In the genomic region with DNA sequence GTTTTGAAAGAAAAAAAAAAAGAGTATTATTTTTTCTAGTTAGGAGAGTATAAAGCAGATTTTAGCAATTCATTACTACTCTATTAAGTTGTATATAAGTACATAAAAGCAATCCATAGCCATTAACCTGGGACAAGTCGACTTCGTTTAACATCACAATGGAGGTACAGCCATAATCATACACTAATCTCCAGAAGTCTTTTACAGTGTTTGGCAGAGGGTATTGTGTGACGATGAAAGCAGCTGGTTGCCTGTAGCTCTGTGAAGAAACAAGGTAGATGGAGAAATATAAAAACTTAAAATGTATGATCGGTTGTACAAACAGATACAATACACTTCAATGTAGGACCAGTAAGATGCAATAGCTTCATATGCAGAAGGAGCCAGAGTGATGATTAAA, we compare ENCODE assay signal across 18 cellular contexts.
DNase-seq lines count a peak whose midpoint lies in the region; ATAC-seq lines count a peak whose summit lies in the region.
"Had no signal": no experiment of that assay in that cellular context is flagged by ENCODE, and none has a peak within 500 bp of the region (broad histone marks: within the 10 kb centered on the region; RNA-seq: fewer than 3 reads in every experiment).

No MANE protein-coding gene starts in this region.

- H3K27ac Mint-ChIP-seq in activated CD8-positive, alpha-beta memory T cell treated with anti-CD3 and anti-CD28 coated beads, Interleukin-2, amount 10 ng/mL, durations not matched to agents 7 days and 5 days = no peak overlapping the region
- peak overlapping the region; percentile 97 for H3K27ac Mint-ChIP-seq in activated naive CD8-positive, alpha-beta T cell treated with anti-CD3 and anti-CD28 coated beads for 36 hours
- H3K27ac Mint-ChIP-seq in naive thymus-derived CD8-positive, alpha-beta T cell = peak overlapping the region; percentile 57 to 97 (median 89)
- H3K27ac Mint-ChIP-seq: CD4-positive, alpha-beta T cell; GM23338; HFFc6 had no signal

- no peaks in the 10 kb centered on the region for H3K9me3 ChIP-seq in HAP-1
- H3K9me3 ChIP-seq: A549 had no signal

- CTCF ChIA-PET in activated CD8-positive, alpha-beta memory T cell treated with anti-CD3 and anti-CD28 coated beads, Interleukin-2, amount 10 ng/mL, durations not matched to agents 7 days and 5 days (lab: Charles Lee) = interaction anchor here (0.8 to 2.2 kb wide), 7 partner anchors 12 to 122 kb away, joined by 3 to 5 read pairs (median 3); a partner anchor contains a TSS

- in situ Hi-C loops in HAP-1 (cut with MboI; ENCODE audit: low sequenced_read_pairs) = no loop called here

- H3K9me3 Mint-ChIP-seq in activated CD8-positive, alpha-beta memory T cell treated with anti-CD3 and anti-CD28 coated beads, Interleukin-2, amount 10 ng/mL, durations not matched to agents 7 days and 5 days (ENCODE audit: low read depth) = no peaks in the 10 kb centered on the region
- H3K9me3 Mint-ChIP-seq in activated naive CD8-positive, alpha-beta T cell treated with anti-CD3 and anti-CD28 coated beads for 36 hours = peaks cover 28% of the 10 kb centered on the region
- H3K9me3 Mint-ChIP-seq in naive thymus-derived CD8-positive, alpha-beta T cell = peaks cover 0 to 2% (median 0%) of the 10 kb centered on the region in 9 donors
- H3K9me3 Mint-ChIP-seq: GM23338, HFFc6 had no signal

- ATAC-seq in activated CD8-positive, alpha-beta memory T cell treated with anti-CD3 and anti-CD28 coated beads, Interleukin-2, amount 10 ng/mL, durations not matched to agents 7 days and 5 days = no peak
- no peak for ATAC-seq in naive thymus-derived CD8-positive, alpha-beta T cell
- no peak for ATAC-seq in HG03039 (IDR thresholded peaks at IDR 0.05; ENCODE audit: unreplicated experiment)
- ATAC-seq: A549, GM23338, HCT116, HepG2 had no signal

- no peak for DNase-seq in activated CD8-positive, alpha-beta memory T cell treated with anti-CD3 and anti-CD28 coated beads, Interleukin-2, amount 10 ng/mL, durations not matched to agents 7 days and 5 days
- no peak for DNase-seq in activated CD8-positive, alpha-beta memory T cell treated with anti-CD3 and anti-CD28 coated beads, Interleukin-2, amount 50 U/mL, for 48 hours
- peak; percentile 62 to 94 for DNase-seq in HAP-1 (ENCODE audit: low spot score in 2 of 2)
- no peak for DNase-seq in activated naive CD8-positive, alpha-beta T cell treated with anti-CD3 and anti-CD28 coated beads for 36 hours
- no peak for DNase-seq in naive thymus-derived CD8-positive, alpha-beta T cell
- DNase-seq in NCI-H2196 (lab: John Stamatoyannopoulos, UW; ENCODE audit: unreplicated experiment) = no peak
- DNase-seq in UCSD-AML1 (lab: John Stamatoyannopoulos, UW; ENCODE audit: unreplicated experiment) = no peak
- DNase-seq: AML-193; Calu3; CD4-positive, alpha-beta T cell; DMS79 treated with DMSO at 0.1 percent for 48 hours; GF-D8; HFFc6 had no signal

- no peaks in the 10 kb centered on the region for H3K27me3 ChIP-seq in HAP-1 (ENCODE audit: low read depth)

- peak overlapping the region; percentile 47 for H3K4me3 Mint-ChIP-seq in activated CD8-positive, alpha-beta memory T cell treated with anti-CD3 and anti-CD28 coated beads, Interleukin-2, amount 10 ng/mL, durations not matched to agents 7 days and 5 days
- peak overlapping the region; percentile 16 for H3K4me3 Mint-ChIP-seq in activated naive CD8-positive, alpha-beta T cell treated with anti-CD3 and anti-CD28 coated beads for 36 hours
- peak overlapping the region in 8 of 10 donors; percentile 26 to 92 (median 64) for H3K4me3 Mint-ChIP-seq in naive thymus-derived CD8-positive, alpha-beta T cell
- H3K4me3 Mint-ChIP-seq: CD4-positive, alpha-beta T cell; GM23338; HFFc6 had no signal

- H3K4me1 Mint-ChIP-seq in activated CD8-positive, alpha-beta memory T cell treated with anti-CD3 and anti-CD28 coated beads, Interleukin-2, amount 10 ng/mL, durations not matched to agents 7 days and 5 days = peaks cover 58% of the 10 kb centered on the region
- peaks cover 63% of the 10 kb centered on the region for H3K4me1 Mint-ChIP-seq in activated naive CD8-positive, alpha-beta T cell treated with anti-CD3 and anti-CD28 coated beads for 36 hours
- peaks cover 43 to 78% (median 71%) of the 10 kb centered on the region in 4 donors for H3K4me1 Mint-ChIP-seq in naive thymus-derived CD8-positive, alpha-beta T cell

- peaks cover 21% of the 10 kb centered on the region for H3K4me1 ChIP-seq in HAP-1
- H3K4me1 ChIP-seq: A549 had no signal

- H3K4me3 ChIP-seq in HAP-1 = no peak overlapping the region
- H3K4me3 ChIP-seq: A549, GM23338 had no signal

- no peaks in the 10 kb centered on the region; the same call in 1 of the 2 replicates for H3K36me3 ChIP-seq in HAP-1 (replicated peaks)

- H3K36me3 Mint-ChIP-seq in activated CD8-positive, alpha-beta memory T cell treated with anti-CD3 and anti-CD28 coated beads, Interleukin-2, amount 10 ng/mL, durations not matched to agents 7 days and 5 days = peaks cover 37% of the 10 kb centered on the region
- H3K36me3 Mint-ChIP-seq in activated naive CD8-positive, alpha-beta T cell treated with anti-CD3 and anti-CD28 coated beads for 36 hours = peaks cover 63% of the 10 kb centered on the region
- peaks cover 6 to 16% (median 14%) of the 10 kb centered on the region in 3 donors for H3K36me3 Mint-ChIP-seq in naive thymus-derived CD8-positive, alpha-beta T cell

- POLR2A ChIA-PET in naive thymus-derived CD8-positive, alpha-beta T cell (lab: Charles Lee) = interaction anchor here (0.9 to 3.2 kb wide), 11 partner anchors 9 to 76 kb away, joined by 3 to 13 read pairs (median 5); a partner anchor contains a TSS

- H3K27me3 Mint-ChIP-seq in activated CD8-positive, alpha-beta memory T cell treated with anti-CD3 and anti-CD28 coated beads, Interleukin-2, amount 10 ng/mL, durations not matched to agents 7 days and 5 days = no peaks in the 10 kb centered on the region
- no peaks in the 10 kb centered on the region for H3K27me3 Mint-ChIP-seq in activated naive CD8-positive, alpha-beta T cell treated with anti-CD3 and anti-CD28 coated beads for 36 hours
- no peaks in the 10 kb centered on the region for H3K27me3 Mint-ChIP-seq in naive thymus-derived CD8-positive, alpha-beta T cell
- H3K27me3 Mint-ChIP-seq: CD4-positive, alpha-beta T cell had no signal

Comparison
In these comparisons a context has a peak if more than half of its experiments do, and no peak if none do; other contexts are left out.
1. DNase-seq: peak in HAP-1 (2 of 2); none in activated CD8-positive, alpha-beta memory T cell treated with anti-CD3 and anti-CD28 coated beads, Interleukin-2, amount 10 ng/mL, durations not matched to agents 7 days and 5 days (single experiment), activated CD8-positive, alpha-beta memory T cell treated with anti-CD3 and anti-CD28 coated beads, Interleukin-2, amount 50 U/mL, for 48 hours (single experiment), activated naive CD8-positive, alpha-beta T cell treated with anti-CD3 and anti-CD28 coated beads for 36 hours (single experiment), naive thymus-derived CD8-positive, alpha-beta T cell (0 of 10), NCI-H2196 (single experiment) and UCSD-AML1 (single experiment).
2. Peak in every context shown above with its lines, with median percentiles within 50 percentile points of each other: H3K4me3 Mint-ChIP-seq.